Comparison of ENCODE assay signal across 9 cellular contexts in genomic region chr19:13022859-13023636, GRCh38. TPM values are rescaled to one million over a fixed set of nuclear protein-coding genes. Genes with fewer than 3 reads are reported as not detected.
DNase-seq lines count a peak whose midpoint lies in the region; ATAC-seq and TF ChIP-seq lines count a peak whose summit lies in the region.
"Had no signal": no experiment of that assay in that cellular context is flagged by ENCODE, and none has a peak within 500 bp of the region (broad histone marks: within the 10 kb centered on the region; RNA-seq: fewer than 3 reads in every experiment).

No MANE protein-coding gene starts in this region.

- H3K27me3 ChIP-seq in kidney epithelial cell (ENCODE audit: control insufficient read depth, insufficient read depth, low read length), result peaks cover 20% of the 10 kb centered on the region

- H3K4me3 ChIP-seq in cardiac fibroblast (replicated peaks in 1 of 2; ENCODE audit: low read depth in 2 of 2, low read length in 2 of 2), result peak overlapping the region; percentile 55 to 59
- H3K4me3 ChIP-seq in kidney epithelial cell (ENCODE audit: low read depth, low read length), result peak overlapping the region; percentile 23

- H3K27ac Mint-ChIP-seq in stimulated activated naive CD8-positive, alpha-beta T cell treated with anti-CD3 and anti-CD28 coated beads, Interleukin-15, amount 100 ng/mL, for 72 hours, result peak overlapping the region in 1 of 2 donors; percentile 83

- peaks cover 35% of the 10 kb centered on the region for H3K4me1 Mint-ChIP-seq in stimulated activated naive CD8-positive, alpha-beta T cell treated with anti-CD3 and anti-CD28 coated beads, Interleukin-15, amount 100 ng/mL, for 72 hours

- peak; percentile 26 for ATAC-seq in GM21825 (IDR thresholded peaks at IDR 0.05; ENCODE audit: unreplicated experiment)
- ATAC-seq in stimulated activated naive CD8-positive, alpha-beta T cell treated with anti-CD3 and anti-CD28 coated beads, Interleukin-15, amount 100 ng/mL, for 72 hours, result peak; percentile 60
- ATAC-seq in GM19395 (IDR thresholded peaks at IDR 0.05; ENCODE audit: unreplicated experiment), result no peak

- no peaks in the 10 kb centered on the region for H3K36me3 ChIP-seq in kidney epithelial cell (ENCODE audit: control insufficient read depth, insufficient read depth, low read length)

- DNase-seq in Ammon's horn (ENCODE audit: low spot score) (peak; percentile 95), NOMO-1 (lab: John Stamatoyannopoulos, UW; ENCODE audit: unreplicated experiment in 2 of 2) (peak; percentile 53), cardiac fibroblast (ENCODE audit: low read depth in 2 of 2) (peak; percentile 96 to 97), kidney epithelial cell (ENCODE audit: low read depth) (no peak)
- DNase-seq in stimulated activated naive CD8-positive, alpha-beta T cell treated with anti-CD3 and anti-CD28 coated beads, Interleukin-15, amount 100 ng/mL, for 72 hours, result no peak
- no peak for DNase-seq in stimulated activated CD4-positive, alpha-beta T cell treated with anti-CD3 and anti-CD28 coated beads, Interleukin-4, amount 100 ng/mL, for 4 hours

- H3K9me3 Mint-ChIP-seq in stimulated activated naive CD8-positive, alpha-beta T cell treated with anti-CD3 and anti-CD28 coated beads, Interleukin-15, amount 100 ng/mL, for 72 hours, result no peaks in the 10 kb centered on the region

- H3K4me3 Mint-ChIP-seq in stimulated activated naive CD8-positive, alpha-beta T cell treated with anti-CD3 and anti-CD28 coated beads, Interleukin-15, amount 100 ng/mL, for 72 hours, result peak overlapping the region; percentile 78 to 87

- H3K27me3 Mint-ChIP-seq in stimulated activated naive CD8-positive, alpha-beta T cell treated with anti-CD3 and anti-CD28 coated beads, Interleukin-15, amount 100 ng/mL, for 72 hours, result peaks cover 31% of the 10 kb centered on the region

- TF ChIP-seq CTCF in cardiac fibroblast (IDR thresholded peaks at IDR 0.05; ENCODE audit: low read depth, low read length) (no peak), kidney epithelial cell (IDR thresholded peaks at IDR 0.05; ENCODE audit: insufficient read depth, low read length, poor library complexity, severe bottlenecking) (no peak)

RNA-seq across cellular contexts. Expression of gene NFIX, which starts 27.8 kb away (rescaled TPM):
- 6.7 and 9.7 TPM in 2 replicates for total RNA-seq in kidney epithelial cell

RNA-seq across cellular contexts. Expression of gene DAND5, which starts 53.7 kb away (rescaled TPM):
- total RNA-seq in kidney epithelial cell, result not detected in 2 replicates
- total RNA-seq: subcutaneous adipose tissue had no signal

Comparison
In these comparisons a context has a peak if more than half of its experiments do, and no peak if none do; other contexts are left out.
1. DNase-seq: peak in Ammon's horn (single experiment), NOMO-1 (2 of 2) and cardiac fibroblast (2 of 2); none in kidney epithelial cell (single experiment), stimulated activated naive CD8-positive, alpha-beta T cell treated with anti-CD3 and anti-CD28 coated beads, Interleukin-15, amount 100 ng/mL, for 72 hours (0 of 2) and stimulated activated CD4-positive, alpha-beta T cell treated with anti-CD3 and anti-CD28 coated beads, Interleukin-4, amount 100 ng/mL, for 4 hours (0 of 2).